Comparison of ENCODE assay signal across 15 cellular contexts in the genomic region with DNA sequence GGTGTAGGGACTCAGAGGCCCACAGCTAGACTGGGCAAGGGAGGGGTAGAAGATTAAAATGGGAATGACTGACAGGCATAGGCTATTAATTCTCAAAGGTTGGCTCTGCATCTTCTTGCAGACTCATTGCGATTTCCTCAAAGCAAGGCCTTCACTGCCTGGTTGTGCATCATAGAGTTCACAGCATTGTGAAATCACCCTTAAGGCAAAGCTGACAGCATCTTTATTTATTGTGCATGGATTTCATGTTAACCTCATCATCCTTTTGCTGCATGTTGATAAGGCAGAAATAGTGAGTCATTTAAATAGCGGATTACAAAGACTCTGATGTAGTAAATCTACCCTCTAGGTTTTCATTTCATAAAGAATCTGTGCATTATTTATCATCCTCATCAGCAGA. TPM values are rescaled to one million over a fixed set of nuclear protein-coding genes. Genes with fewer than 3 reads are reported as not detected.
DNase-seq lines count a peak whose midpoint lies in the region; ATAC-seq and TF ChIP-seq lines count a peak whose summit lies in the region.
"Had no signal": no experiment of that assay in that cellular context is flagged by ENCODE, and none has a peak within 500 bp of the region (broad histone marks: within the 10 kb centered on the region; RNA-seq: fewer than 3 reads in every experiment).

No MANE protein-coding gene starts in this region.

- no peak for TF ChIP-seq CTCF in omental fat pad (IDR thresholded peaks at IDR 0.05)

- DNase-seq in GM04503 (ENCODE audit: low read depth), result peak; percentile 82
- peak; percentile 96 for DNase-seq in NCI-H226
- peak; percentile 98 for DNase-seq in dedifferentiated amniotic fluid mesenchymal stem cell (ENCODE audit: extremely low spot score)
- no peak for DNase-seq in omental fat pad (ENCODE audit: low spot score)
- DNase-seq in activated effector memory CD4-positive, alpha-beta T cell treated with Interleukin-2 at 50 U/mL for 16 hours, result no peak
- DNase-seq: activated T-cell treated with anti-CD3 and anti-CD28 coated beads, Interleukin-2, amount 50 U/mL, for 24 hours; anterior cingulate cortex; Caco-2; effector CD8-positive, alpha-beta T cell; NCI-H2081 treated with DMSO at 0.1 percent for 48 hours; spleen; testis had no signal

- ATAC-seq in omental fat pad (ENCODE audit: low FRiP score) (peak; percentile 94), HG02970 (IDR thresholded peaks at IDR 0.05; ENCODE audit: low FRiP score, unreplicated experiment) (no peak), GM19452 (IDR thresholded peaks at IDR 0.05; ENCODE audit: unreplicated experiment) (no peak)
- ATAC-seq: activated CD4-positive, CD25-positive, alpha-beta regulatory T cell treated with anti-CD3 and anti-CD28 coated beads, Interleukin-2, amount 50 U/mL, for 24 hours had no signal

RNA-seq across cellular contexts. Expression of a gene that starts 13.6 kb away (rescaled TPM):
- total RNA-seq in omental fat pad, result 10 to 100 TPM; 11.5 to 38.4 (median 24.2) TPM

Comparison
In these comparisons a context has a peak if more than half of its experiments do, and no peak if none do; other contexts are left out.
1. DNase-seq: peak in GM04503 (single experiment), NCI-H226 (single experiment) and dedifferentiated amniotic fluid mesenchymal stem cell (single experiment); none in omental fat pad (single experiment) and activated effector memory CD4-positive, alpha-beta T cell treated with Interleukin-2 at 50 U/mL for 16 hours (single experiment).